ENCODE assay signal across 8 cellular contexts in genomic region chr3:31448035-31448881, GRCh38.
A peak's percentile ranks its signal among the peaks of the same experiment; 100 is the strongest.
DNase-seq lines count a peak whose midpoint lies in the region; ATAC-seq and TF ChIP-seq lines count a peak whose summit lies in the region.

No MANE protein-coding gene starts in this region.

- H4K20me1 ChIP-seq in MM.1S (ENCODE audit: insufficient read depth, low read length) (no peaks in the 10 kb centered on the region), osteoblast (ENCODE audit: insufficient read depth, low read length) (no peaks in the 10 kb centered on the region)

- DNase-seq in GM10266 (ENCODE audit: extremely low spot score): peak; percentile 34
- peak; percentile 70 for DNase-seq in MM.1S
- DNase-seq in brain microvascular endothelial cell: no peak
- DNase-seq in osteoblast (ENCODE audit: insufficient read length, low spot score, missing footprints): no peak
- DNase-seq in NCI-H526 treated with DMSO at 0.1 percent for 48 hours (lab: John Stamatoyannopoulos, UW): no peak
- DNase-seq in activated CD4-positive, CD25-positive, alpha-beta regulatory T cell (lab: John Stamatoyannopoulos, UW): no peak
- no peak for DNase-seq in NCI-H2227 treated with DMSO at 0.1 percent for 48 hours (lab: John Stamatoyannopoulos, UW)

- no peaks in the 10 kb centered on the region for H3K9me2 ChIP-seq in MM.1S (replicated peaks; ENCODE audit: insufficient read depth, low read length)

- H3K27ac ChIP-seq in MM.1S (ENCODE audit: low read length) (peak overlapping the region; percentile 74; the same call in 1 of the 2 replicates), brain microvascular endothelial cell (no peak overlapping the region), osteoblast (ENCODE audit: low read depth, low read length) (no peak overlapping the region)

- no peaks in the 10 kb centered on the region for H3K79me2 ChIP-seq in MM.1S (ENCODE audit: low read length)
- H3K79me2 ChIP-seq in osteoblast (ENCODE audit: insufficient read depth, low read length): no peaks in the 10 kb centered on the region

- H3K36me3 ChIP-seq in MM.1S (replicated peaks; ENCODE audit: insufficient read depth, low read length) (no peaks in the 10 kb centered on the region), brain microvascular endothelial cell (replicated peaks) (no peaks in the 10 kb centered on the region), osteoblast (ENCODE audit: insufficient read depth, low read length) (no peaks in the 10 kb centered on the region)

- H3K4me2 ChIP-seq in MM.1S (ENCODE audit: low read depth, low read length) (peak overlapping the region; percentile 80), osteoblast (ENCODE audit: insufficient read depth, low read length) (no peak overlapping the region)

- H3F3A ChIP-seq in MM.1S (ENCODE audit: insufficient read depth, low read length): peaks cover 20% of the 10 kb centered on the region

- H2AFZ ChIP-seq in MM.1S (ENCODE audit: low read length): peak overlapping the region; percentile 57
- no peak overlapping the region for H2AFZ ChIP-seq in osteoblast (ENCODE audit: low read length)

- peak overlapping the region; percentile 1 for H3K4me3 ChIP-seq in MM.1S (ENCODE audit: low read length)
- H3K4me3 ChIP-seq in brain microvascular endothelial cell (ENCODE audit: low read depth, low read length): no peak overlapping the region
- no peak overlapping the region for H3K4me3 ChIP-seq in osteoblast (ENCODE audit: insufficient read depth, low read length)

- TF ChIP-seq CTCF in GM10266 (IDR thresholded peaks at IDR 0.05; ENCODE audit: control insufficient read depth, insufficient read depth, low read depth, missing control alignments): peak; percentile 58
- peak; percentile 93 for TF ChIP-seq CTCF in MM.1S (IDR thresholded peaks at IDR 0.05; ENCODE audit: low read length)
- peak; percentile 78 for TF ChIP-seq CTCF in brain microvascular endothelial cell (IDR thresholded peaks at IDR 0.05; ENCODE audit: low read depth, low read length, missing control alignments)
- peak; percentile 52 for TF ChIP-seq CTCF in osteoblast (IDR thresholded peaks at IDR 0.05; ENCODE audit: extremely low read depth, low read depth, low read length)

- H3K27me3 ChIP-seq in MM.1S (replicated peaks; ENCODE audit: insufficient read depth, low read length): no peaks in the 10 kb centered on the region
- H3K27me3 ChIP-seq in brain microvascular endothelial cell (replicated peaks): no peaks in the 10 kb centered on the region
- peaks cover 6% of the 10 kb centered on the region for H3K27me3 ChIP-seq in osteoblast (ENCODE audit: insufficient read depth, low read length)

- in situ Hi-C loops in brain microvascular endothelial cell (cut with HindIII; ENCODE audit: low pct_ligation_motif_present, low sequenced_read_pairs): no loop called here

- peak overlapping the region; percentile 15; the same call in 1 of the 2 replicates for H3K9ac ChIP-seq in MM.1S (ENCODE audit: low read length)

- H3K4me1 ChIP-seq in MM.1S (ENCODE audit: low read length) (peaks cover 52% of the 10 kb centered on the region), osteoblast (ENCODE audit: insufficient read depth, low read length) (no peaks in the 10 kb centered on the region)

- no peaks in the 10 kb centered on the region for H3K9me3 ChIP-seq in MM.1S (replicated peaks; ENCODE audit: insufficient read depth, low read length)
- no peaks in the 10 kb centered on the region for H3K9me3 ChIP-seq in osteoblast (ENCODE audit: low read depth, low read length)

- peak; percentile 82 for ATAC-seq in GM21717 (IDR thresholded peaks at IDR 0.05; ENCODE audit: unreplicated experiment)

Comparison
In these comparisons a context has a peak if more than half of its experiments do, and no peak if none do; other contexts are left out.
1. DNase-seq: peak in GM10266 (single experiment) and MM.1S (single experiment); none in brain microvascular endothelial cell (single experiment), osteoblast (single experiment), NCI-H526 treated with DMSO at 0.1 percent for 48 hours (single experiment), activated CD4-positive, CD25-positive, alpha-beta regulatory T cell (0 of 4) and NCI-H2227 treated with DMSO at 0.1 percent for 48 hours (single experiment).
2. Peak in every context shown above with its lines, with median percentiles within 50 percentile points of each other: CTCF ChIP-seq.